1 cellular context compared by ENCODE assay signal in the genomic region with DNA sequence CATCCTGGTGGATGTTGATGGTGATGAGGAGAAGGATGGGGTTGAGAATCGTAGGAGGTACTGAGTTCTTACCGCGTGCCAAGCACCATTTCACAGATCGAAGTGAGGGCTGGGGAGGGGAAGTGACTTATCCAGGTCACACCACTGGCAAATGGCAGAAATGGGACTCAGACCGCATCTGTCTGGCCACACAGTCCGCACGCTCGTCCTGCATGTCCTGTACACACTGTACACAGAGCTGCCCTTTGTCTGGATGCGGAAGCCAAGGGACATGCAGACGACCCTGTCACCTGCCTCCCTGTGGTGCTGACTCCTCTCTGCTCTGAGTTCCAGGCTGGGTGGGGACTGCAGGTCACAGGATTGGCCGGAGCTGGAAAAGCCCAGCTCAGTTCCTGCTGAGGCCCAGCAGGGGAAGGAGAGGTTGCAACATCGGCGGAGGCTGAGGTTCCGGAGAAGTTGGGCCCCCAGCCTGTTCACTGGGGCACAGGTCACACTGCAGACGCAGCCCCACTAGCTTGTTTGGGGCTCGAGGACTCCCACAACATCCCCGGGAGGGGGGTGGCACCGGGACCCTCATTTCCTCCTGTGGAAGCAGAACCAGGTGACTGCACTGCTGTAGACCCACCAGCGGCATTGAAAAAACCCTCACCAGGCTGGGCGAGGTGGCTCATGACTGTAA.
A peak's percentile ranks its signal among the peaks of the same experiment; 100 is the strongest.
TF ChIP-seq lines count a peak whose summit lies in the region.

No MANE protein-coding gene starts in this region.

TF ChIP-seq in HepG2, 621 proteins besides CTCF, POLR2A, EP300 and RAD21 (continued from another document and continues in another):
- TF ChIP-seq, protein P1, sequence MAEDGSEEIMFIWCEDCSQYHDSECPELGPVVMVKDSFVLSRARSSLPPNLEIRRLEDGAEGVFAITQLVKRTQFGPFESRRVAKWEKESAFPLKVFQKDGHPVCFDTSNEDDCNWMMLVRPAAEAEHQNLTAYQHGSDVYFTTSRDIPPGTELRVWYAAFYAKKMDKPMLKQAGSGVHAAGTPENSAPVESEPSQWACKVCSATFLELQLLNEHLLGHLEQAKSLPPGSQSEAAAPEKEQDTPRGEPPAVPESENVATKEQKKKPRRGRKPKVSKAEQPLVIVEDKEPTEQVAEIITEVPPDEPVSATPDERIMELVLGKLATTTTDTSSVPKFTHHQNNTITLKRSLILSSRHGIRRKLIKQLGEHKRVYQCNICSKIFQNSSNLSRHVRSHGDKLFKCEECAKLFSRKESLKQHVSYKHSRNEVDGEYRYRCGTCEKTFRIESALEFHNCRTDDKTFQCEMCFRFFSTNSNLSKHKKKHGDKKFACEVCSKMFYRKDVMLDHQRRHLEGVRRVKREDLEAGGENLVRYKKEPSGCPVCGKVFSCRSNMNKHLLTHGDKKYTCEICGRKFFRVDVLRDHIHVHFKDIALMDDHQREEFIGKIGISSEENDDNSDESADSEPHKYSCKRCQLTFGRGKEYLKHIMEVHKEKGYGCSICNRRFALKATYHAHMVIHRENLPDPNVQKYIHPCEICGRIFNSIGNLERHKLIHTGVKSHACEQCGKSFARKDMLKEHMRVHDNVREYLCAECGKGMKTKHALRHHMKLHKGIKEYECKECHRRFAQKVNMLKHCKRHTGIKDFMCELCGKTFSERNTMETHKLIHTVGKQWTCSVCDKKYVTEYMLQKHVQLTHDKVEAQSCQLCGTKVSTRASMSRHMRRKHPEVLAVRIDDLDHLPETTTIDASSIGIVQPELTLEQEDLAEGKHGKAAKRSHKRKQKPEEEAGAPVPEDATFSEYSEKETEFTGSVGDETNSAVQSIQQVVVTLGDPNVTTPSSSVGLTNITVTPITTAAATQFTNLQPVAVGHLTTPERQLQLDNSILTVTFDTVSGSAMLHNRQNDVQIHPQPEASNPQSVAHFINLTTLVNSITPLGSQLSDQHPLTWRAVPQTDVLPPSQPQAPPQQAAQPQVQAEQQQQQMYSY (CRISPR knock-in tag; IDR thresholded peaks at IDR 0.05), result no peak
- TF ChIP-seq ZBTB7A (CRISPR knock-in tag; IDR thresholded peaks at IDR 0.05) (peak; percentile 57; the same call in 1 of the 2 replicates), ZNF713 (CRISPR knock-in tag; IDR thresholded peaks at IDR 0.05) (0 out of 2 replicates have a peak, but pooled peaks have one; percentile 80), MAFK (conservative IDR thresholded peaks at IDR 0.05 in 1 of 2, IDR thresholded peaks at IDR 0.05 in 1 of 2; ENCODE audit: low read length in 2 of 2) (peak; percentile 33 to 36; a peak in 3 of 4 replicates), TAF1 (CRISPR knock-in tag; IDR thresholded peaks at IDR 0.05) (peak; percentile 78; the same call in 1 of the 2 replicates), IKZF4 (CRISPR knock-in tag; IDR thresholded peaks at IDR 0.05; ENCODE audit: borderline replicate concordance, low read depth, not compliant biosample characterization) (peak; percentile 53), ZNF569 (CRISPR knock-in tag; IDR thresholded peaks at IDR 0.05; ENCODE audit: borderline replicate concordance) (no peak), FOXC1 (CRISPR knock-in tag; IDR thresholded peaks at IDR 0.05; ENCODE audit: borderline replicate concordance) (peak; percentile 84; the same call in 1 of the 2 replicates), HOXD1 (CRISPR knock-in tag; IDR thresholded peaks at IDR 0.05) (peak; percentile 94), RXRB (CRISPR knock-in tag; IDR thresholded peaks at IDR 0.05; ENCODE audit: borderline replicate concordance) (peak; percentile 100), ZNF563 (CRISPR knock-in tag; IDR thresholded peaks at IDR 0.05) (peak; percentile 78), MAFG (CRISPR knock-in tag; IDR thresholded peaks at IDR 0.05) (no peak), WIZ (CRISPR knock-in tag; IDR thresholded peaks at IDR 0.05) (peak; percentile 60; the same call in 1 of the 2 replicates), ZNF34 (CRISPR knock-in tag; IDR thresholded peaks at IDR 0.05; ENCODE audit: borderline replicate concordance) (peak; percentile 98; the same call in 1 of the 2 replicates), ZNF335 (CRISPR knock-in tag; IDR thresholded peaks at IDR 0.05) (peak; percentile 82), NR2F2 (IDR thresholded peaks at IDR 0.05; ENCODE audit: borderline replicate concordance, low read depth) (peak; percentile 64), ZNF772 (CRISPR knock-in tag; IDR thresholded peaks at IDR 0.05) (peak; percentile 98), GPN1 (CRISPR knock-in tag; IDR thresholded peaks at IDR 0.05; ENCODE audit: borderline replicate concordance) (no peak), U2AF1 (optimal IDR thresholded peaks at IDR 0.05; ENCODE audit: low read depth, low read length) (no peak), GZF1 (CRISPR knock-in tag; IDR thresholded peaks at IDR 0.05) (peak; percentile 71; the same call in 1 of the 2 replicates), KAT8 (CRISPR knock-in tag; IDR thresholded peaks at IDR 0.05) (peak; percentile 89)
- TF ChIP-seq, protein P2, sequence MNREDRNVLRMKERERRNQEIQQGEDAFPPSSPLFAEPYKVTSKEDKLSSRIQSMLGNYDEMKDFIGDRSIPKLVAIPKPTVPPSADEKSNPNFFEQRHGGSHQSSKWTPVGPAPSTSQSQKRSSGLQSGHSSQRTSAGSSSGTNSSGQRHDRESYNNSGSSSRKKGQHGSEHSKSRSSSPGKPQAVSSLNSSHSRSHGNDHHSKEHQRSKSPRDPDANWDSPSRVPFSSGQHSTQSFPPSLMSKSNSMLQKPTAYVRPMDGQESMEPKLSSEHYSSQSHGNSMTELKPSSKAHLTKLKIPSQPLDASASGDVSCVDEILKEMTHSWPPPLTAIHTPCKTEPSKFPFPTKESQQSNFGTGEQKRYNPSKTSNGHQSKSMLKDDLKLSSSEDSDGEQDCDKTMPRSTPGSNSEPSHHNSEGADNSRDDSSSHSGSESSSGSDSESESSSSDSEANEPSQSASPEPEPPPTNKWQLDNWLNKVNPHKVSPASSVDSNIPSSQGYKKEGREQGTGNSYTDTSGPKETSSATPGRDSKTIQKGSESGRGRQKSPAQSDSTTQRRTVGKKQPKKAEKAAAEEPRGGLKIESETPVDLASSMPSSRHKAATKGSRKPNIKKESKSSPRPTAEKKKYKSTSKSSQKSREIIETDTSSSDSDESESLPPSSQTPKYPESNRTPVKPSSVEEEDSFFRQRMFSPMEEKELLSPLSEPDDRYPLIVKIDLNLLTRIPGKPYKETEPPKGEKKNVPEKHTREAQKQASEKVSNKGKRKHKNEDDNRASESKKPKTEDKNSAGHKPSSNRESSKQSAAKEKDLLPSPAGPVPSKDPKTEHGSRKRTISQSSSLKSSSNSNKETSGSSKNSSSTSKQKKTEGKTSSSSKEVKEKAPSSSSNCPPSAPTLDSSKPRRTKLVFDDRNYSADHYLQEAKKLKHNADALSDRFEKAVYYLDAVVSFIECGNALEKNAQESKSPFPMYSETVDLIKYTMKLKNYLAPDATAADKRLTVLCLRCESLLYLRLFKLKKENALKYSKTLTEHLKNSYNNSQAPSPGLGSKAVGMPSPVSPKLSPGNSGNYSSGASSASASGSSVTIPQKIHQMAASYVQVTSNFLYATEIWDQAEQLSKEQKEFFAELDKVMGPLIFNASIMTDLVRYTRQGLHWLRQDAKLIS (CRISPR knock-in tag; IDR thresholded peaks at IDR 0.05), result no peak
- TF ChIP-seq, protein P3, sequence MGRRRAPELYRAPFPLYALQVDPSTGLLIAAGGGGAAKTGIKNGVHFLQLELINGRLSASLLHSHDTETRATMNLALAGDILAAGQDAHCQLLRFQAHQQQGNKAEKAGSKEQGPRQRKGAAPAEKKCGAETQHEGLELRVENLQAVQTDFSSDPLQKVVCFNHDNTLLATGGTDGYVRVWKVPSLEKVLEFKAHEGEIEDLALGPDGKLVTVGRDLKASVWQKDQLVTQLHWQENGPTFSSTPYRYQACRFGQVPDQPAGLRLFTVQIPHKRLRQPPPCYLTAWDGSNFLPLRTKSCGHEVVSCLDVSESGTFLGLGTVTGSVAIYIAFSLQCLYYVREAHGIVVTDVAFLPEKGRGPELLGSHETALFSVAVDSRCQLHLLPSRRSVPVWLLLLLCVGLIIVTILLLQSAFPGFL (CRISPR knock-in tag; IDR thresholded peaks at IDR 0.05), result no peak
- TF ChIP-seq, protein P4, sequence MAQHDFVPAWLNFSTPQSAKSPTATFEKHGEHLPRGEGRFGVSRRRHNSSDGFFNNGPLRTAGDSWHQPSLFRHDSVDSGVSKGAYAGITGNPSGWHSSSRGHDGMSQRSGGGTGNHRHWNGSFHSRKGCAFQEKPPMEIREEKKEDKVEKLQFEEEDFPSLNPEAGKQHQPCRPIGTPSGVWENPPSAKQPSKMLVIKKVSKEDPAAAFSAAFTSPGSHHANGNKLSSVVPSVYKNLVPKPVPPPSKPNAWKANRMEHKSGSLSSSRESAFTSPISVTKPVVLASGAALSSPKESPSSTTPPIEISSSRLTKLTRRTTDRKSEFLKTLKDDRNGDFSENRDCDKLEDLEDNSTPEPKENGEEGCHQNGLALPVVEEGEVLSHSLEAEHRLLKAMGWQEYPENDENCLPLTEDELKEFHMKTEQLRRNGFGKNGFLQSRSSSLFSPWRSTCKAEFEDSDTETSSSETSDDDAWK (CRISPR knock-in tag; IDR thresholded peaks at IDR 0.05), result no peak
- TF ChIP-seq, protein P5, sequence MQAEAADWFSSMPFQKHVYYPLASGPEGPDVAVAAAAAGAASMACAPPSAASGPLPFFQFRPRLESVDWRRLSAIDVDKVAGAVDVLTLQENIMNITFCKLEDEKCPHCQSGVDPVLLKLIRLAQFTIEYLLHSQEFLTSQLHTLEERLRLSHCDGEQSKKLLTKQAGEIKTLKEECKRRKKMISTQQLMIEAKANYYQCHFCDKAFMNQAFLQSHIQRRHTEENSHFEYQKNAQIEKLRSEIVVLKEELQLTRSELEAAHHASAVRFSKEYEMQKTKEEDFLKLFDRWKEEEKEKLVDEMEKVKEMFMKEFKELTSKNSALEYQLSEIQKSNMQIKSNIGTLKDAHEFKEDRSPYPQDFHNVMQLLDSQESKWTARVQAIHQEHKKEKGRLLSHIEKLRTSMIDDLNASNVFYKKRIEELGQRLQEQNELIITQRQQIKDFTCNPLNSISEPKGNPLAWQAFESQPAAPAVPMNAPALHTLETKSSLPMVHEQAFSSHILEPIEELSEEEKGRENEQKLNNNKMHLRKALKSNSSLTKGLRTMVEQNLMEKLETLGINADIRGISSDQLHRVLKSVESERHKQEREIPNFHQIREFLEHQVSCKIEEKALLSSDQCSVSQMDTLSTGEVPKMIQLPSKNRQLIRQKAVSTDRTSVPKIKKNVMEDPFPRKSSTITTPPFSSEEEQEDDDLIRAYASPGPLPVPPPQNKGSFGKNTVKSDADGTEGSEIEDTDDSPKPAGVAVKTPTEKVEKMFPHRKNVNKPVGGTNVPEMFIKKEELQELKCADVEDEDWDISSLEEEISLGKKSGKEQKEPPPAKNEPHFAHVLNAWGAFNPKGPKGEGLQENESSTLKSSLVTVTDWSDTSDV (CRISPR knock-in tag; IDR thresholded peaks at IDR 0.05), result no peak
- TF ChIP-seq, protein P6, sequence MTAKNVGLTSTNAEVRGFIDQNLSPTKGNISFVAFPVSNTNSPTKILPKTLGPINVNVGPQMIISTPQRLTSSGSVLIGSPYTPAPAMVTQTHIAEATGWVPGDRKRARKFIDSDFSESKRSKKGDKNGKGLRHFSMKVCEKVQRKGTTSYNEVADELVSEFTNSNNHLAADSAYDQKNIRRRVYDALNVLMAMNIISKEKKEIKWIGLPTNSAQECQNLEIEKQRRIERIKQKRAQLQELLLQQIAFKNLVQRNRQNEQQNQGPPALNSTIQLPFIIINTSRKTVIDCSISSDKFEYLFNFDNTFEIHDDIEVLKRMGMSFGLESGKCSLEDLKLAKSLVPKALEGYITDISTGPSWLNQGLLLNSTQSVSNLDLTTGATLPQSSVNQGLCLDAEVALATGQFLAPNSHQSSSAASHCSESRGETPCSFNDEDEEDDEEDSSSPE (CRISPR knock-in tag; IDR thresholded peaks at IDR 0.05), result peak; percentile 65
- TF ChIP-seq, protein P7, sequence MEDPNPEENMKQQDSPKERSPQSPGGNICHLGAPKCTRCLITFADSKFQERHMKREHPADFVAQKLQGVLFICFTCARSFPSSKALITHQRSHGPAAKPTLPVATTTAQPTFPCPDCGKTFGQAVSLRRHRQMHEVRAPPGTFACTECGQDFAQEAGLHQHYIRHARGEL (CRISPR knock-in tag; IDR thresholded peaks at IDR 0.05), result 0 out of 2 replicates have a peak, but pooled peaks have one; percentile 50
- TF ChIP-seq, protein P8, sequence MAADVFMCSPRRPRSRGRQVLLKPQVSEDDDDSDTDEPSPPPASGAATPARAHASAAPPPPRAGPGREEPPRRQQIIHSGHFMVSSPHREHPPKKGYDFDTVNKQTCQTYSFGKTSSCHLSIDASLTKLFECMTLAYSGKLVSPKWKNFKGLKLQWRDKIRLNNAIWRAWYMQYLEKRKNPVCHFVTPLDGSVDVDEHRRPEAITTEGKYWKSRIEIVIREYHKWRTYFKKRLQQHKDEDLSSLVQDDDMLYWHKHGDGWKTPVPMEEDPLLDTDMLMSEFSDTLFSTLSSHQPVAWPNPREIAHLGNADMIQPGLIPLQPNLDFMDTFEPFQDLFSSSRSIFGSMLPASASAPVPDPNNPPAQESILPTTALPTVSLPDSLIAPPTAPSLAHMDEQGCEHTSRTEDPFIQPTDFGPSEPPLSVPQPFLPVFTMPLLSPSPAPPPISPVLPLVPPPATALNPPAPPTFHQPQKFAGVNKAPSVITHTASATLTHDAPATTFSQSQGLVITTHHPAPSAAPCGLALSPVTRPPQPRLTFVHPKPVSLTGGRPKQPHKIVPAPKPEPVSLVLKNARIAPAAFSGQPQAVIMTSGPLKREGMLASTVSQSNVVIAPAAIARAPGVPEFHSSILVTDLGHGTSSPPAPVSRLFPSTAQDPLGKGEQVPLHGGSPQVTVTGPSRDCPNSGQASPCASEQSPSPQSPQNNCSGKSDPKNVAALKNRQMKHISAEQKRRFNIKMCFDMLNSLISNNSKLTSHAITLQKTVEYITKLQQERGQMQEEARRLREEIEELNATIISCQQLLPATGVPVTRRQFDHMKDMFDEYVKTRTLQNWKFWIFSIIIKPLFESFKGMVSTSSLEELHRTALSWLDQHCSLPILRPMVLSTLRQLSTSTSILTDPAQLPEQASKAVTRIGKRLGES (CRISPR knock-in tag; IDR thresholded peaks at IDR 0.05; ENCODE audit: borderline replicate concordance), result peak; percentile 100
- TF ChIP-seq, protein P9, sequence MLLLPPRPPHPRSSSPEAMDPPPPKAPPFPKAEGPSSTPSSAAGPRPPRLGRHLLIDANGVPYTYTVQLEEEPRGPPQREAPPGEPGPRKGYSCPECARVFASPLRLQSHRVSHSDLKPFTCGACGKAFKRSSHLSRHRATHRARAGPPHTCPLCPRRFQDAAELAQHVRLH (CRISPR knock-in tag; IDR thresholded peaks at IDR 0.05; ENCODE audit: borderline replicate concordance, low read depth), result peak; percentile 92
- TF ChIP-seq, protein P10, sequence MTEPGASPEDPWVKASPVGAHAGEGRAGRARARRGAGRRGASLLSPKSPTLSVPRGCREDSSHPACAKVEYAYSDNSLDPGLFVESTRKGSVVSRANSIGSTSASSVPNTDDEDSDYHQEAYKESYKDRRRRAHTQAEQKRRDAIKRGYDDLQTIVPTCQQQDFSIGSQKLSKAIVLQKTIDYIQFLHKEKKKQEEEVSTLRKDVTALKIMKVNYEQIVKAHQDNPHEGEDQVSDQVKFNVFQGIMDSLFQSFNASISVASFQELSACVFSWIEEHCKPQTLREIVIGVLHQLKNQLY (CRISPR knock-in tag; IDR thresholded peaks at IDR 0.05), result peak; percentile 100
